In genomic region chr1:16989676-16990391, GRCh38 we compare ENCODE assay signal across 28 cellular contexts. TPM values are rescaled to one million over a fixed set of nuclear protein-coding genes. Genes with fewer than 3 reads are reported as not detected.
"Had no signal": no experiment of that assay in that cellular context is flagged by ENCODE, and none has a peak within 500 bp of the region (broad histone marks: within the 10 kb centered on the region; RNA-seq: fewer than 3 reads in every experiment).

No MANE protein-coding gene starts in this region.

- H3K4me1 ChIP-seq: parathyroid adenoma, psoas muscle, right lobe of liver, thyroid gland had no signal

- FAIRE-seq: small intestine, urothelium cell line had no signal

- H3K9me3 Mint-ChIP-seq: natural killer cell treated with Interleukin-12 subunit alpha and Interleukin-12 subunit beta and Interleukin-15 and Interleukin-18, amount 100 ng/mL, for 72 hours; nephron progenitor cell; neural crest cell; stimulated activated effector memory CD8-positive, alpha-beta T cell treated with anti-CD3 and anti-CD28 coated beads, Interleukin-12 subunit alpha, Interleukin-12 subunit beta, amount 100 ng/mL, for 72 hours; stimulated activated naive B cell treated with anti-CD40 and anti-IgM and Interleukin-4, amounts not matched to agents 10 μg/mL and 1 μg/mL and 100 μg/mL, for 72 hours; stimulated activated naive CD8-positive, alpha-beta T cell treated with anti-CD3 and anti-CD28 coated beads, Interleukin-15, Interleukin-2, amounts not matched to agents 100 ng/mL and 50 ng/mL, for 24 hours had no signal

- H3K27me3 ChIP-seq: ovary, right lobe of liver, sigmoid colon, stomach, thyroid gland, tibial nerve, upper lobe of left lung, vagina had no signal

- H3K79me2 ChIP-seq: parathyroid adenoma had no signal

- H3K4me3 ChIP-seq: ovary, psoas muscle, right lobe of liver, sigmoid colon, stomach, thoracic aorta, thyroid gland, tibial nerve, upper lobe of left lung, vagina had no signal

- DNase-seq: nephron progenitor cell; occipital lobe; ovary; psoas muscle; right cardiac atrium; right lobe of liver; sigmoid colon; small intestine; stimulated activated CD4-positive, alpha-beta T cell treated with anti-CD3 and anti-CD28 coated beads, Interleukin-15, amount 100 ng/mL, for 24 hours; stimulated activated CD4-positive, alpha-beta T cell treated with anti-CD3 and anti-CD28 coated beads, Interleukin-2, amount 100 ng/mL, for 24 hours; stimulated activated CD4-positive, alpha-beta T cell treated with anti-CD3 and anti-CD28 coated beads, Interleukin-2, amount 100 ng/mL, for 48 hours; stimulated activated CD4-positive, alpha-beta T cell treated with anti-CD3 and anti-CD28 coated beads, Interleukin-4, amount 100 ng/mL, for 24 hours; stimulated activated naive B cell treated with anti-CD40 and anti-IgM and Interleukin-4, amounts not matched to agents 10 μg/mL and 1 μg/mL and 100 μg/mL, for 72 hours; stimulated activated naive CD4-positive, alpha-beta T cell treated with Interleukin-2 at 50 U/mL for 16 hours; stomach; thyroid gland; trophoblast cell had no signal

- H3K9ac ChIP-seq: parathyroid adenoma had no signal

- H3K36me3 Mint-ChIP-seq: natural killer cell treated with Interleukin-12 subunit alpha and Interleukin-12 subunit beta and Interleukin-15 and Interleukin-18, amount 100 ng/mL, for 72 hours had no signal

- H3K4me1 Mint-ChIP-seq: neural crest cell; stimulated activated effector memory CD8-positive, alpha-beta T cell treated with anti-CD3 and anti-CD28 coated beads, Interleukin-12 subunit alpha, Interleukin-12 subunit beta, amount 100 ng/mL, for 72 hours; stimulated activated naive B cell treated with anti-CD40 and anti-IgM and Interleukin-4, amounts not matched to agents 10 μg/mL and 1 μg/mL and 100 μg/mL, for 72 hours had no signal

- H3K27me3 Mint-ChIP-seq: natural killer cell treated with Interleukin-12 subunit alpha and Interleukin-12 subunit beta and Interleukin-15 and Interleukin-18, amount 100 ng/mL, for 72 hours; progenitor cell of endocrine pancreas; stimulated activated naive B cell treated with anti-CD40 and anti-IgM and Interleukin-4, amounts not matched to agents 10 μg/mL and 1 μg/mL and 100 μg/mL, for 72 hours; stimulated activated naive CD8-positive, alpha-beta T cell treated with anti-CD3 and anti-CD28 coated beads, Interleukin-15, Interleukin-2, amounts not matched to agents 100 ng/mL and 50 ng/mL, for 24 hours had no signal

- H3K9me3 ChIP-seq: ovary, psoas muscle, right lobe of liver, sigmoid colon, stomach, thoracic aorta, thyroid gland, tibial nerve, upper lobe of left lung, vagina had no signal

- H2AFZ ChIP-seq: parathyroid adenoma had no signal

- ATAC-seq: natural killer cell treated with Interleukin-12 subunit alpha and Interleukin-12 subunit beta and Interleukin-15 and Interleukin-18, amount 100 ng/mL, for 72 hours; psoas muscle; right cardiac atrium; right lobe of liver; stimulated activated effector memory CD8-positive, alpha-beta T cell treated with anti-CD3 and anti-CD28 coated beads, Interleukin-12 subunit alpha, Interleukin-12 subunit beta, amount 100 ng/mL, for 72 hours; stimulated activated naive B cell treated with anti-CD40 and anti-IgM and Interleukin-4, amounts not matched to agents 10 μg/mL and 1 μg/mL and 100 μg/mL, for 72 hours had no signal

- H3K4me3 Mint-ChIP-seq: natural killer cell treated with Interleukin-12 subunit alpha and Interleukin-12 subunit beta and Interleukin-15 and Interleukin-18, amount 100 ng/mL, for 72 hours; nephron progenitor cell; neural crest cell; stimulated activated effector memory CD8-positive, alpha-beta T cell treated with anti-CD3 and anti-CD28 coated beads, Interleukin-12 subunit alpha, Interleukin-12 subunit beta, amount 100 ng/mL, for 72 hours; stimulated activated naive B cell treated with anti-CD40 and anti-IgM and Interleukin-4, amounts not matched to agents 10 μg/mL and 1 μg/mL and 100 μg/mL, for 72 hours; stimulated activated naive CD8-positive, alpha-beta T cell treated with anti-CD3 and anti-CD28 coated beads, Interleukin-15, Interleukin-2, amounts not matched to agents 100 ng/mL and 50 ng/mL, for 24 hours had no signal

- H3K27ac ChIP-seq: ovary, parathyroid adenoma, psoas muscle, right lobe of liver, sigmoid colon, stomach, thoracic aorta, thyroid gland, tibial nerve, upper lobe of left lung, vagina had no signal

- H3K27ac Mint-ChIP-seq: natural killer cell treated with Interleukin-12 subunit alpha and Interleukin-12 subunit beta and Interleukin-15 and Interleukin-18, amount 100 ng/mL, for 72 hours; nephron progenitor cell; progenitor cell of endocrine pancreas; stimulated activated effector memory CD8-positive, alpha-beta T cell treated with anti-CD3 and anti-CD28 coated beads, Interleukin-12 subunit alpha, Interleukin-12 subunit beta, amount 100 ng/mL, for 72 hours; stimulated activated naive B cell treated with anti-CD40 and anti-IgM and Interleukin-4, amounts not matched to agents 10 μg/mL and 1 μg/mL and 100 μg/mL, for 72 hours; stimulated activated naive CD8-positive, alpha-beta T cell treated with anti-CD3 and anti-CD28 coated beads, Interleukin-15, Interleukin-2, amounts not matched to agents 100 ng/mL and 50 ng/mL, for 24 hours had no signal

- H3K36me3 ChIP-seq: ovary had no signal

RNA-seq across cellular contexts. Expression of gene MFAP2, which starts 9.4 kb away (rescaled TPM):
- total RNA-seq: natural killer cell treated with Interleukin-12 subunit alpha and Interleukin-12 subunit beta and Interleukin-15 and Interleukin-18, amount 100 ng/mL, for 72 hours had no signal
